8 cellular contexts compared by ENCODE assay signal in the genomic region with DNA sequence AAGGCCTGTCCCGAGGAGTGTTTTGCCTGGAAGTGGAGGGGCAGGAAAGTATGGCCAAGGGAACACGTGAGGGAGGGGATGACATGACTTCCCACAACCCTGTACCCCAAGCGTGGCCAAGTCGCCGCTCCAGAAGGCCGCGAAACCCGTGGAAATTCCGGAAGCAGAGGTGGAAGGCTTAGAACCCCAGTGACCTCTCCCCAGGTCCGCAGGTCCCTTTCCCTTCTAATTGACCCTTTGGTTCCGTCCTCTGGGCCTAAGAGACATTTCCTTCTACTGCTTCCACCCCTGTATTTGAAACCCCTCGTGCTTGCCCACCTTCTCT. TPM values are rescaled to one million over a fixed set of nuclear protein-coding genes. Genes with fewer than 3 reads are reported as not detected.
DNase-seq lines count a peak whose midpoint lies in the region; ATAC-seq and TF ChIP-seq lines count a peak whose summit lies in the region.

No MANE protein-coding gene starts in this region.

- H3K4me1 ChIP-seq in cardiac muscle cell (ENCODE audit: low read depth), result peaks cover 21% of the 10 kb centered on the region
- peaks cover 11% of the 10 kb centered on the region for H3K4me1 ChIP-seq in mesodermal cell (ENCODE audit: control insufficient read depth, insufficient read depth, low read length, poor library complexity, severe bottlenecking)
- peaks cover 29 to 44% (median 34%) of the 10 kb centered on the region in 4 donors for H3K4me1 ChIP-seq in upper lobe of left lung

- H3K27ac Mint-ChIP-seq in MCF 10A (ENCODE audit: low read depth, unreplicated experiment), result peak overlapping the region; percentile 35

- H3K27ac ChIP-seq in cardiac muscle cell (peak overlapping the region; percentile 89), mesodermal cell (ENCODE audit: low read depth, low read length, severe bottlenecking) (peak overlapping the region; percentile 91), upper lobe of left lung (peak overlapping the region; percentile 87 to 99 (median 96))

- TF ChIP-seq POLR2A in upper lobe of left lung (IDR thresholded peaks at IDR 0.05), result no peak

- POLR2A ChIA-PET in MCF 10A (lab: Yijun Ruan, JAX), result interaction anchor here (0.5 to 3.4 kb wide), 25 partner anchors 8 to 528 kb away, joined by 3 to 34 read pairs (median 5); partner anchors contain the start of genes C15orf40, RAMAC, RPS17 and WHAMM

- H3K36me3 ChIP-seq in cardiac muscle cell, result no peaks in the 10 kb centered on the region
- H3K36me3 ChIP-seq in mesodermal cell (ENCODE audit: control insufficient read depth, insufficient read depth, low read length), result peaks cover 14% of the 10 kb centered on the region
- H3K36me3 ChIP-seq in upper lobe of left lung, result no peaks in the 10 kb centered on the region

- no peak for TF ChIP-seq EP300 in upper lobe of left lung (IDR thresholded peaks at IDR 0.05)

- H3K27me3 Mint-ChIP-seq in MCF 10A (ENCODE audit: insufficient read depth, unreplicated experiment), result no peaks in the 10 kb centered on the region

- H3K4me3 Mint-ChIP-seq in MCF 10A (ENCODE audit: unreplicated experiment), result no peak overlapping the region

- no peaks in the 10 kb centered on the region for H3K36me3 Mint-ChIP-seq in MCF 10A (ENCODE audit: insufficient read depth, unreplicated experiment)

- TF ChIP-seq CTCF in cardiac muscle cell (IDR thresholded peaks at IDR 0.05; ENCODE audit: low read depth, low read length) (no peak), MCF 10A (IDR thresholded peaks at IDR 0.05; ENCODE audit: unreplicated experiment) (no peak), upper lobe of left lung (IDR thresholded peaks at IDR 0.05) (no peak)

- CTCF ChIA-PET in MCF 10A (lab: Yijun Ruan, JAX), result interaction anchor here (0.7 kb wide), 1 partner anchor 41 kb away, joined by 3 read pairs; no protein-coding TSS in a partner anchor

- H3K4me3 ChIP-seq in cardiac muscle cell (peak overlapping the region; percentile 84), mesodermal cell (ENCODE audit: extremely low read depth, insufficient read depth, low read length, poor library complexity, severe bottlenecking) (peak overlapping the region; percentile 94), upper lobe of left lung (peak overlapping the region in 3 of 4 donors; percentile 68 to 89 (median 79))

- H3K4me1 Mint-ChIP-seq in MCF 10A (ENCODE audit: insufficient read depth, unreplicated experiment), result peaks cover 11% of the 10 kb centered on the region

- H3K9me3 ChIP-seq in cardiac muscle cell (ENCODE audit: low read depth) (no peaks in the 10 kb centered on the region), mesodermal cell (ENCODE audit: control insufficient read depth, low read length) (no peaks in the 10 kb centered on the region), upper lobe of left lung (no peaks in the 10 kb centered on the region)

- no peaks in the 10 kb centered on the region for H3K9me3 Mint-ChIP-seq in MCF 10A (ENCODE audit: unreplicated experiment)

- intact Hi-C loops in left ventricle myocardium superior (cut with micrococcal nuclease) (no loop called here), MCF 10A (cut with micrococcal nuclease) (loop anchor here (1.0 to 5.0 kb wide), 2 partner anchors 55 to 140 kb away; partner anchors contain the start of genes C15orf40 and HDGFL3)

- ATAC-seq in left ventricle myocardium superior (no peak), upper lobe of left lung (ENCODE audit: low FRiP score in 2 of 2) (no peak), HG02610 (IDR thresholded peaks at IDR 0.05; ENCODE audit: unreplicated experiment) (no peak), GM21390 (IDR thresholded peaks at IDR 0.05; ENCODE audit: unreplicated experiment) (no peak)

- WGBS in mesodermal cell (ENCODE audit: insufficient coverage in 2 of 2), 2 experiments, result 81 to 84% methylated on average over 10 to 11 of the region's 12 CpGs
- WGBS in upper lobe of left lung, 2 donors, result 63 to 64% methylated on average over 11 to 12 of the region's 12 CpGs

- no peak for DNase-seq in cardiac muscle cell (ENCODE audit: low read depth in 1 of 2, low spot score in 1 of 2)
- DNase-seq in left ventricle myocardium superior, result no peak
- no peak for DNase-seq in MCF 10A (ENCODE audit: unreplicated experiment)
- DNase-seq in upper lobe of left lung, result peak in 1 of 2 donors; percentile 66
- DNase-seq in activated gamma-delta T cell (lab: John Stamatoyannopoulos, UW), result no peak

- H3K27me3 ChIP-seq in cardiac muscle cell, result no peaks in the 10 kb centered on the region
- no peaks in the 10 kb centered on the region for H3K27me3 ChIP-seq in upper lobe of left lung

- BruUV-seq in MCF 10A (replicated peaks; lab: Mats Ljungman, UMichigan), result no TSS peak

RNA-seq across cellular contexts. Expression of gene BTBD1, which starts 0.5 kb away (rescaled TPM):
- total RNA-seq in cardiac muscle cell (125 and 126 TPM in 2 replicates), left ventricle myocardium superior (155 TPM), MCF 10A (2022) (42.7 and 57.0 TPM in 2 replicates), upper lobe of left lung (10 to 100 TPM; 39.4 to 84.2 (median 57.4) TPM)
- polyA plus RNA-seq in cardiac muscle cell, result 102 and 109 TPM in 2 replicates
- polyA plus RNA-seq in mesodermal cell (2013, experiment 1 of 2), result 55.3 TPM
- 55.4 TPM for polyA plus RNA-seq in mesodermal cell (2013, experiment 2 of 2)

RNA-seq across cellular contexts. Expression of gene TM6SF1, which starts 39.8 kb away (rescaled TPM):
- total RNA-seq in cardiac muscle cell (0.49 and 1.3 TPM in 2 replicates), left ventricle myocardium superior (6.5 TPM), MCF 10A (2022) (0.39 TPM in 1 of 2 replicates, not detected in the other), upper lobe of left lung (10 to 100 TPM in 5 of 6 donors, 1 to 10 TPM in 1; 7.5 to 27.1 (median 21.4) TPM)
- 1.8 and 2.8 TPM in 2 replicates for polyA plus RNA-seq in cardiac muscle cell
- 4.1 TPM for polyA plus RNA-seq in mesodermal cell (2013, experiment 1 of 2)
- 3.0 TPM for polyA plus RNA-seq in mesodermal cell (2013, experiment 2 of 2)

RNA-seq across cellular contexts. Expression of gene C15orf40, which starts 56.2 kb away (rescaled TPM):
- total RNA-seq in cardiac muscle cell (11.5 and 12.8 TPM in 2 replicates), left ventricle myocardium superior (8.8 TPM), MCF 10A (2022) (38.1 and 39.3 TPM in 2 replicates), upper lobe of left lung (10 to 100 TPM in 5 of 6 donors, 1 to 10 TPM in 1; 8.6 to 27.5 (median 16.8) TPM)
- polyA plus RNA-seq in cardiac muscle cell, result 23.9 and 37.8 TPM in 2 replicates
- polyA plus RNA-seq in mesodermal cell (2013, experiment 1 of 2), result 20.8 TPM
- 18.4 TPM for polyA plus RNA-seq in mesodermal cell (2013, experiment 2 of 2)
